ENCODE assay signal across 19 cellular contexts in the genomic region with DNA sequence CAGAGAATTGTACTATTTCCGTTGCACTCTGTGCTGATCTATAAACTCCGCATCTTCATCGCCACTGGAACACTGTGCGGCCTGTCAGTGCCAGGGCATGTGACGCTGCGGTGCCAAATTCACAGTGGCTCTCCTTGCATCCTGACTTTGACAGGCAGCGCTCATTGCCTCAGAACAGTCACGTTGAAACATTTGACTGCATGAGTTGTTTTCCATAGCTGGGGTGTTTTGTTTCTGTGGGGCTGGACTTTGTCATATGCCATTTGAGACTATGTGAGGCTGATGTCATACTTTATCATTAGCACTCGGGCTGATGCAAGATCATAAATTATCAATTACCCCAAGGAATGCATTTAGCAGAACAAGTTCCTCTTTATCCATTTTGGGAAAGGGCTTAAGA. TPM values are rescaled to one million over a fixed set of nuclear protein-coding genes. Genes with fewer than 3 reads are reported as not detected.
DNase-seq lines count a peak whose midpoint lies in the region; ATAC-seq and TF ChIP-seq lines count a peak whose summit lies in the region.
"Had no signal": no experiment of that assay in that cellular context is flagged by ENCODE, and none has a peak within 500 bp of the region (broad histone marks: within the 10 kb centered on the region; RNA-seq: fewer than 3 reads in every experiment).

No MANE protein-coding gene starts in this region.

- peak overlapping the region; percentile 69 for H3K4me3 Mint-ChIP-seq in glutamatergic neuron (ENCODE audit: unreplicated experiment)
- H3K4me3 Mint-ChIP-seq: activated CD4-positive, alpha-beta T cell treated with anti-CD3 and anti-CD28 coated beads for 36 hours; central memory CD8-positive, alpha-beta T cell had no signal

- TF ChIP-seq CTCF in BE2C (IDR thresholded peaks at IDR 0.05; ENCODE audit: low read depth, low read length) (no peak), glutamatergic neuron (IDR thresholded peaks at IDR 0.05; ENCODE audit: partially characterized antibody, unreplicated experiment) (no peak)

- peaks cover 3% of the 10 kb centered on the region for H3K27me3 Mint-ChIP-seq in glutamatergic neuron (ENCODE audit: unreplicated experiment)

- peaks cover 5% of the 10 kb centered on the region for H3K9me3 Mint-ChIP-seq in glutamatergic neuron (ENCODE audit: unreplicated experiment)
- H3K9me3 Mint-ChIP-seq: central memory CD8-positive, alpha-beta T cell had no signal

- peak overlapping the region; percentile 99 for H3K27ac Mint-ChIP-seq in glutamatergic neuron (ENCODE audit: unreplicated experiment)
- H3K27ac Mint-ChIP-seq: activated CD4-positive, alpha-beta T cell treated with anti-CD3 and anti-CD28 coated beads for 36 hours had no signal

- H3K36me3 Mint-ChIP-seq in glutamatergic neuron (ENCODE audit: unreplicated experiment), result no peaks in the 10 kb centered on the region

- no peaks in the 10 kb centered on the region for H3K27me3 ChIP-seq in BE2C

- peak overlapping the region; percentile 44 for H3K4me3 ChIP-seq in BE2C (ENCODE audit: low read depth, low read length)
- H3K4me3 ChIP-seq: adrenal gland had no signal

- DNase-seq in BE2C (peak; percentile 29), NCI-H446 treated with DMSO at 0.1 percent for 48 hours (lab: John Stamatoyannopoulos, UW) (peak; percentile 86), glutamatergic neuron (no peak), pons (ENCODE audit: low spot score) (peak; percentile 58), NCI-H187 treated with DMSO at 0.1 percent for 48 hours (lab: John Stamatoyannopoulos, UW) (no peak), NCI-H2227 treated with DMSO at 0.1 percent for 48 hours (lab: John Stamatoyannopoulos, UW) (no peak)
- DNase-seq: activated CD4-positive, alpha-beta T cell treated with anti-CD3 and anti-CD28 coated beads for 36 hours; activated effector memory CD4-positive, alpha-beta T cell treated with anti-CD3 and anti-CD28 coated beads, Interleukin-2, amount 50 U/mL, for 16 hours; effector CD8-positive, alpha-beta T cell; H7; kidney; MM.1S; NCI-H2081; NCI-H82; stimulated activated naive CD4-positive, alpha-beta T cell treated with Interleukin-2 at 50 U/mL for 16 hours had no signal

- H3K36me3 ChIP-seq in BE2C, result no peaks in the 10 kb centered on the region
- H3K36me3 ChIP-seq: adrenal gland, neutrophil had no signal

- peaks cover 7% of the 10 kb centered on the region; the same call in 1 of the 2 replicates for H3K4me1 ChIP-seq in BE2C
- H3K4me1 ChIP-seq: adrenal gland had no signal

- H3K9me3 ChIP-seq in BE2C, result no peaks in the 10 kb centered on the region
- H3K9me3 ChIP-seq: adrenal gland, neutrophil had no signal

- ATAC-seq in GM21526 (IDR thresholded peaks at IDR 0.05; ENCODE audit: low FRiP score, unreplicated experiment), result no peak
- ATAC-seq: activated CD4-positive, alpha-beta T cell treated with anti-CD3 and anti-CD28 coated beads for 36 hours had no signal

- H3K4me1 Mint-ChIP-seq in glutamatergic neuron (ENCODE audit: low read depth, unreplicated experiment), result peaks cover 35% of the 10 kb centered on the region
- H3K4me1 Mint-ChIP-seq: central memory CD8-positive, alpha-beta T cell had no signal

RNA-seq across cellular contexts. Expression of gene CFAP61, which starts 32.7 kb away (rescaled TPM):
- polyA plus RNA-seq in BE2C (2012; ENCODE audit: insufficient read depth, insufficient read length, low read depth), result 4.2 TPM
- 5.0 TPM for total RNA-seq in glutamatergic neuron (ENCODE audit: unreplicated experiment)

RNA-seq across cellular contexts. Expression of gene CRNKL1, which starts 32.8 kb away (rescaled TPM):
- polyA plus RNA-seq in BE2C (2012; ENCODE audit: insufficient read depth, insufficient read length, low read depth), result 19.6 TPM
- 28.7 TPM for total RNA-seq in glutamatergic neuron (ENCODE audit: unreplicated experiment)

Comparison
In these comparisons a context has a peak if more than half of its experiments do, and no peak if none do; other contexts are left out.
1. DNase-seq: peak in BE2C (single experiment), NCI-H446 treated with DMSO at 0.1 percent for 48 hours (single experiment) and pons (single experiment); none in glutamatergic neuron (single experiment), NCI-H187 treated with DMSO at 0.1 percent for 48 hours (single experiment) and NCI-H2227 treated with DMSO at 0.1 percent for 48 hours (single experiment).